8 cellular contexts compared by ENCODE assay signal in genomic region chr3:177197934-177198484, GRCh38. TPM values are rescaled to one million over a fixed set of nuclear protein-coding genes. Genes with fewer than 3 reads are reported as not detected.
A peak's percentile ranks its signal among the peaks of the same experiment; 100 is the strongest.
DNase-seq lines count a peak whose midpoint lies in the region; ATAC-seq and TF ChIP-seq lines count a peak whose summit lies in the region.

No MANE protein-coding gene starts in this region.

- peak overlapping the region; percentile 80 for H2AK5ac ChIP-seq in trophoblast cell (ENCODE audit: low read length)

- peaks cover 18% of the 10 kb centered on the region for H3K79me2 ChIP-seq in trophoblast cell (ENCODE audit: control insufficient read depth, insufficient read depth, low read length, poor library complexity)

- H4K91ac ChIP-seq in trophoblast cell (ENCODE audit: low read depth, low read length), result peak overlapping the region; percentile 97

- DNase-seq in NCI-H2107 treated with DMSO at 0.1 percent for 48 hours (lab: John Stamatoyannopoulos, UW; ENCODE audit: unreplicated experiment) (peak; percentile 66), NCI-H2107 (lab: John Stamatoyannopoulos, UW) (no peak), Peyer's patch (no peak), epithelial cell of proximal tubule (ENCODE audit: low read depth) (no peak), trophoblast cell (peak in 1 of 2 donors; percentile 64)

- H2BK120ac ChIP-seq in trophoblast cell (ENCODE audit: insufficient read depth, low read length, poor library complexity), result peak overlapping the region; percentile 92

- H3K27me3 ChIP-seq in Peyer's patch, result no peaks in the 10 kb centered on the region
- H3K27me3 ChIP-seq in trophoblast cell (ENCODE audit: insufficient read depth, low read length), result no peaks in the 10 kb centered on the region

- H3K27ac ChIP-seq in Peyer's patch, result peak overlapping the region; percentile 99 to 100 (median 100)
- H3K27ac ChIP-seq in trophoblast cell (ENCODE audit: low read depth, low read length), result peak overlapping the region; percentile 96

- no CpG with 5 or more reads among the region's 31 CpGs for WGBS in trophoblast cell (ENCODE audit: extremely low coverage, insufficient coverage, insufficient read length)

- peak overlapping the region; percentile 95 for H4K12ac ChIP-seq in trophoblast cell (ENCODE audit: low read depth, low read length)

- no peaks in the 10 kb centered on the region for H3K9me3 ChIP-seq in Peyer's patch
- H3K9me3 ChIP-seq in trophoblast cell (ENCODE audit: insufficient read depth, low read depth, low read length), result no peaks in the 10 kb centered on the region

- peaks cover 18% of the 10 kb centered on the region for H3K79me1 ChIP-seq in trophoblast cell (ENCODE audit: low read length)

- H3K36me3 ChIP-seq in Peyer's patch (no peaks in the 10 kb centered on the region), trophoblast cell (ENCODE audit: control insufficient read depth in 1 of 2, insufficient read depth in 2 of 2, low read length in 2 of 2) (no peaks in the 10 kb centered on the region)

- H2BK12ac ChIP-seq in trophoblast cell (ENCODE audit: low read length), result peak overlapping the region; percentile 62

- H3K23ac ChIP-seq in trophoblast cell (ENCODE audit: low read length), result no peak overlapping the region

- peak overlapping the region; percentile 65 for H3K9ac ChIP-seq in trophoblast cell (ENCODE audit: low read length)

- peak overlapping the region; percentile 92 for H3K14ac ChIP-seq in trophoblast cell (ENCODE audit: low read length)

- H3K4me1 ChIP-seq in Peyer's patch (peaks cover 0 to 33% (median 6%) of the 10 kb centered on the region in 4 donors), trophoblast cell (ENCODE audit: control insufficient read depth in 1 of 2, insufficient read depth in 2 of 2, low read length in 2 of 2) (peaks cover 0 to 3% of the 10 kb centered on the region in 2 experiments)

- peak overlapping the region; percentile 94 for H4K8ac ChIP-seq in trophoblast cell (ENCODE audit: low read depth, low read length)

- H3K4me3 ChIP-seq in Peyer's patch (peak overlapping the region; percentile 84 to 96 (median 94)), epithelial cell of proximal tubule (ENCODE audit: low read depth, low read length) (peak overlapping the region; percentile 47), trophoblast cell (ENCODE audit: low read depth, low read length) (peak overlapping the region; percentile 60)

- TF ChIP-seq CTCF in Peyer's patch (IDR thresholded peaks at IDR 0.05) (no peak), epithelial cell of proximal tubule (conservative IDR thresholded peaks at IDR 0.05; ENCODE audit: low read depth, low read length) (no peak)

- H2AFZ ChIP-seq in trophoblast cell (ENCODE audit: insufficient read depth, low read length, poor library complexity), result peak overlapping the region; percentile 90

- peak overlapping the region; percentile 60 for H3K4me2 ChIP-seq in trophoblast cell (ENCODE audit: low read length)

- H2BK5ac ChIP-seq in trophoblast cell (ENCODE audit: low read depth, low read length, poor library complexity), result peak overlapping the region; percentile 82

- peak overlapping the region; percentile 66 for H3K4ac ChIP-seq in trophoblast cell (ENCODE audit: low read depth, low read length)

- peak overlapping the region; percentile 82 for H3K18ac ChIP-seq in trophoblast cell (ENCODE audit: low read length)

- ATAC-seq in HG02588 (IDR thresholded peaks at IDR 0.05; ENCODE audit: unreplicated experiment), result no peak
- no peak for ATAC-seq in GM21619 (IDR thresholded peaks at IDR 0.05; ENCODE audit: unreplicated experiment)
- no peak for ATAC-seq in HG02840 (IDR thresholded peaks at IDR 0.05; ENCODE audit: low FRiP score, unreplicated experiment)

- TF ChIP-seq POLR2A in Peyer's patch (IDR thresholded peaks at IDR 0.05), result peak in 1 of 2 donors; percentile 15

RNA-seq across cellular contexts. Expression of gene TBL1XR1, which starts 0.7 kb away (rescaled TPM):
- total RNA-seq in Peyer's patch, result 10 to 100 TPM; 40.7 to 81.7 (median 69.4) TPM
- 61.2 and 68.3 TPM in 2 replicates for total RNA-seq in epithelial cell of proximal tubule
- polyA plus RNA-seq in trophoblast cell (2013), result 50.0 and 57.9 TPM in 2 replicates
